In genomic region chr2:100919316-100919715, GRCh38 we compare ENCODE assay signal across 9 cellular contexts.
DNase-seq lines count a peak whose midpoint lies in the region; ATAC-seq and TF ChIP-seq lines count a peak whose summit lies in the region.
"Had no signal": no experiment of that assay in that cellular context is flagged by ENCODE, and none has a peak within 500 bp of the region (broad histone marks: within the 10 kb centered on the region; RNA-seq: fewer than 3 reads in every experiment).

No MANE protein-coding gene starts in this region.

- no peak overlapping the region for H2AFZ ChIP-seq in Karpas-422 (ENCODE audit: low read length)

- H3K36me3 ChIP-seq in left ventricle myocardium inferior (peaks cover 3% of the 10 kb centered on the region), Karpas-422 (ENCODE audit: insufficient read depth, low read length) (no peaks in the 10 kb centered on the region)

- no peaks in the 10 kb centered on the region for H3K9me3 Mint-ChIP-seq in stimulated activated naive CD8-positive, alpha-beta T cell treated with anti-CD3 and anti-CD28 coated beads, Interleukin-15, amount 100 ng/mL, for 72 hours

- no peak overlapping the region for H3K27ac Mint-ChIP-seq in stimulated activated naive CD8-positive, alpha-beta T cell treated with anti-CD3 and anti-CD28 coated beads, Interleukin-15, amount 100 ng/mL, for 72 hours

- no peak overlapping the region for H3K4me3 Mint-ChIP-seq in stimulated activated naive CD8-positive, alpha-beta T cell treated with anti-CD3 and anti-CD28 coated beads, Interleukin-15, amount 100 ng/mL, for 72 hours

- H3K27ac ChIP-seq in left ventricle myocardium inferior (replicated peaks) (no peak overlapping the region), Karpas-422 (ENCODE audit: low read length) (no peak overlapping the region)

- H3K27me3 ChIP-seq in left ventricle myocardium inferior (ENCODE audit: low read depth) (no peaks in the 10 kb centered on the region), Karpas-422 (ENCODE audit: low read length) (no peaks in the 10 kb centered on the region)

- H3K4me2 ChIP-seq in Karpas-422 (ENCODE audit: low read depth, low read length, poor library complexity, severe bottlenecking): no peak overlapping the region

- H3K9me3 ChIP-seq in left ventricle myocardium inferior (replicated peaks) (no peaks in the 10 kb centered on the region), Karpas-422 (ENCODE audit: low read length) (no peaks in the 10 kb centered on the region)

- no peak overlapping the region for H3K4me3 ChIP-seq in left ventricle myocardium inferior
- H3K4me3 ChIP-seq in Karpas-422 (ENCODE audit: low read length): no peak overlapping the region
- H3K4me3 ChIP-seq in choroid plexus epithelial cell (ENCODE audit: low read depth, low read length): no peak overlapping the region

- no peaks in the 10 kb centered on the region for H3K9me2 ChIP-seq in Karpas-422 (replicated peaks; ENCODE audit: insufficient read depth, low read length)

- no peak for ATAC-seq in Right ventricle myocardium superior (ENCODE audit: poor library complexity)
- peak; percentile 48 for ATAC-seq in stimulated activated naive CD8-positive, alpha-beta T cell treated with anti-CD3 and anti-CD28 coated beads, Interleukin-15, amount 100 ng/mL, for 72 hours

- peaks cover 4% of the 10 kb centered on the region for H3K4me1 Mint-ChIP-seq in stimulated activated naive CD8-positive, alpha-beta T cell treated with anti-CD3 and anti-CD28 coated beads, Interleukin-15, amount 100 ng/mL, for 72 hours

- intact Hi-C loops in left ventricle myocardium inferior (cut with micrococcal nuclease) (no loop called here), Right ventricle myocardium superior (cut with DNase I) (no loop called here)

- H3K27me3 Mint-ChIP-seq in stimulated activated naive CD8-positive, alpha-beta T cell treated with anti-CD3 and anti-CD28 coated beads, Interleukin-15, amount 100 ng/mL, for 72 hours: no peaks in the 10 kb centered on the region

- no peak for DNase-seq in left ventricle myocardium inferior
- DNase-seq in Right ventricle myocardium superior: no peak
- DNase-seq in Karpas-422: peak; percentile 74
- DNase-seq in choroid plexus epithelial cell (ENCODE audit: low read depth): no peak
- DNase-seq in stimulated activated naive CD8-positive, alpha-beta T cell treated with anti-CD3 and anti-CD28 coated beads, Interleukin-15, amount 100 ng/mL, for 72 hours: peak in 1 of 2 donors; percentile 12
- DNase-seq in retina: no peak
- no peak for DNase-seq in NCI-H1436 (lab: John Stamatoyannopoulos, UW)
- DNase-seq in LoVo (ENCODE audit: low spot score): no peak
- DNase-seq: DMS79 treated with DMSO at 0.1 percent for 48 hours had no signal

- H3K4me1 ChIP-seq in left ventricle myocardium inferior (peaks cover 14% of the 10 kb centered on the region), Karpas-422 (ENCODE audit: low read length) (peaks cover under 1% of the 10 kb centered on the region; the same call in 1 of the 2 replicates)

- H3K9ac ChIP-seq in Karpas-422 (ENCODE audit: low read length): no peak overlapping the region

- H4K20me1 ChIP-seq in Karpas-422 (ENCODE audit: insufficient read depth, low read depth, low read length): no peaks in the 10 kb centered on the region

- TF ChIP-seq CTCF in left ventricle myocardium inferior (IDR thresholded peaks at IDR 0.05; ENCODE audit: borderline replicate concordance): peak; percentile 34
- TF ChIP-seq CTCF in choroid plexus epithelial cell (conservative IDR thresholded peaks at IDR 0.05; ENCODE audit: low read depth, low read length): peak; percentile 65

- H3K79me2 ChIP-seq in Karpas-422 (ENCODE audit: low read length): no peaks in the 10 kb centered on the region
